Comparison of ENCODE assay signal across 9 cellular contexts in the genomic region with DNA sequence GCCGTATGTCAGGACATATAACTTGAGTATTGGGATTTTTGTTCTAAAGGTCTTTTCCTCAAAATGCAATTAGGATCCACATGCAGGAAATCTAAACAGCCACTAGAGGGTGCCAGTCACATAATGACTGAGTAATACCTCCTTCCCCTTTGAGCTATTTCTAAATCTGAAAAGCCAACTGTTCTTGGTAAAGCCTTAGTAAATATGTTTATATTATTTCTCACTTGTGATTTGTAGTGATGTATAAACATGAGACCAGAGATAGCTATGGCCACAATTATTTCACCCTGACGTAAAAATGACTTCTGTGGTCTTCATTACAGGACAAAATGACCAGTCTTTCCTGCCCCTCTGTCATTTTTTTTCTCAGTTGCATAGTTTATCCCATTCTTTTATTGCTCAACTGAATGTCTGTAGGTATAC. TPM values are rescaled to one million over a fixed set of nuclear protein-coding genes. Genes with fewer than 3 reads are reported as not detected.
DNase-seq lines count a peak whose midpoint lies in the region; ATAC-seq and TF ChIP-seq lines count a peak whose summit lies in the region.
"Had no signal": no experiment of that assay in that cellular context is flagged by ENCODE, and none has a peak within 500 bp of the region (broad histone marks: within the 10 kb centered on the region; RNA-seq: fewer than 3 reads in every experiment).

No MANE protein-coding gene starts in this region.

- no peaks in the 10 kb centered on the region for H3K9me3 ChIP-seq in CD4-positive, alpha-beta T cell (ENCODE audit: control insufficient read depth, low read length)
- H3K9me3 ChIP-seq in left lung, result no peaks in the 10 kb centered on the region

- no peaks in the 10 kb centered on the region for H3K4me1 ChIP-seq in left lung

- ATAC-seq in CD4-positive, alpha-beta T cell (ENCODE audit: poor library complexity), result peak; percentile 73
- peak; percentile 45 for ATAC-seq in GM19351 (IDR thresholded peaks at IDR 0.05; ENCODE audit: unreplicated experiment)
- ATAC-seq in left lung, result peak; percentile 93
- no peak for ATAC-seq in GM18520 (IDR thresholded peaks at IDR 0.05; ENCODE audit: unreplicated experiment)

- CTCF ChIA-PET in CD4-positive, alpha-beta T cell (lab: Charles Lee), result interaction anchor here (0.6 to 1.8 kb wide), 27 partner anchors 13 to 539 kb away, joined by 3 to 20 read pairs (median 4); a partner anchor contains a TSS

- no peaks in the 10 kb centered on the region for H3K27me3 ChIP-seq in CD4-positive, alpha-beta T cell (ENCODE audit: control insufficient read depth, insufficient read depth, low read length)
- no peaks in the 10 kb centered on the region for H3K27me3 ChIP-seq in left lung

- POLR2A ChIA-PET in CD4-positive, alpha-beta T cell (lab: Charles Lee), result interaction anchor here (0.5 to 1.3 kb wide), 5 partner anchors 12 to 541 kb away, joined by 3 to 19 read pairs (median 3); a partner anchor contains a TSS

- intact Hi-C loops in CD4-positive, alpha-beta T cell (cut with DNase I, micrococcal nuclease), result loop anchor here (1.0 to 10.0 kb wide), 8 partner anchors 41 to 540 kb away; a partner anchor contains a TSS
- intact Hi-C loops in left lung (cut with DNase I), result loop anchor here in 1 of 2 donors (5.0 kb wide), 1 partner anchor 548 kb away; no protein-coding TSS in a partner anchor

- DNase-seq in CD4-positive, alpha-beta T cell, result peak in 8 of 10 experiments; percentile 5 to 42 (median 29)
- DNase-seq in NCI-H1092 treated with DMSO at 0.1 percent for 48 hours (lab: John Stamatoyannopoulos, UW) (peak; percentile 60), SKM-1 treated with dmso at 0.1 percent for 144 hours (lab: John Stamatoyannopoulos, UW; ENCODE audit: unreplicated experiment) (peak; percentile 65), cardiac fibroblast (ENCODE audit: low read depth in 2 of 2) (peak; percentile 82 to 84), left lung (no peak)
- peak; percentile 1 to 9 for DNase-seq in stimulated activated CD8-positive, alpha-beta memory T cell treated with anti-CD3 and anti-CD28 coated beads, Interleukin-2, amount 100 ng/mL, for 1 hour (ENCODE audit: low read depth in 2 of 2)

- no peaks in the 10 kb centered on the region for H3K27me3 Mint-ChIP-seq in CD4-positive, alpha-beta T cell
- H3K27me3 Mint-ChIP-seq: stimulated activated naive CD8-positive, alpha-beta T cell treated with anti-CD3 and anti-CD28 coated beads, Interleukin-15, Interleukin-2, amounts not matched to agents 100 ng/mL and 50 ng/mL, for 24 hours had no signal

- H3K36me3 Mint-ChIP-seq in CD4-positive, alpha-beta T cell (ENCODE audit: low read depth), result peaks cover 26% of the 10 kb centered on the region

- H3K9me3 Mint-ChIP-seq in CD4-positive, alpha-beta T cell, result no peaks in the 10 kb centered on the region
- H3K9me3 Mint-ChIP-seq: stimulated activated naive CD8-positive, alpha-beta T cell treated with anti-CD3 and anti-CD28 coated beads, Interleukin-15, Interleukin-2, amounts not matched to agents 100 ng/mL and 50 ng/mL, for 24 hours had no signal

- no peak overlapping the region for H3K4me3 Mint-ChIP-seq in CD4-positive, alpha-beta T cell
- H3K4me3 Mint-ChIP-seq: stimulated activated naive CD8-positive, alpha-beta T cell treated with anti-CD3 and anti-CD28 coated beads, Interleukin-15, Interleukin-2, amounts not matched to agents 100 ng/mL and 50 ng/mL, for 24 hours had no signal

- H3K4me1 Mint-ChIP-seq in CD4-positive, alpha-beta T cell (ENCODE audit: low read depth), result no peaks in the 10 kb centered on the region

- no peak overlapping the region for H3K27ac Mint-ChIP-seq in CD4-positive, alpha-beta T cell
- H3K27ac Mint-ChIP-seq: stimulated activated naive CD8-positive, alpha-beta T cell treated with anti-CD3 and anti-CD28 coated beads, Interleukin-15, Interleukin-2, amounts not matched to agents 100 ng/mL and 50 ng/mL, for 24 hours had no signal

- H3K4me3 ChIP-seq in cardiac fibroblast (replicated peaks in 1 of 2; ENCODE audit: low read depth in 2 of 2, low read length in 2 of 2), result no peak overlapping the region
- H3K4me3 ChIP-seq in left lung, result no peak overlapping the region

- H3K36me3 ChIP-seq in left lung, result no peaks in the 10 kb centered on the region

- H3K27ac ChIP-seq in CD4-positive, alpha-beta T cell (ENCODE audit: low read depth, low read length), result no peak overlapping the region
- no peak overlapping the region for H3K27ac ChIP-seq in left lung

- peak; percentile 92 for TF ChIP-seq CTCF in CD4-positive, alpha-beta T cell (IDR thresholded peaks at IDR 0.05)
- TF ChIP-seq CTCF in cardiac fibroblast (IDR thresholded peaks at IDR 0.05; ENCODE audit: low read depth, low read length), result peak; percentile 77
- TF ChIP-seq CTCF in left lung (IDR thresholded peaks at IDR 0.05), result peak; percentile 86 to 88

RNA-seq across cellular contexts. Expression of a gene that starts 41.0 kb away (rescaled TPM):
- 10 to 100 TPM; 51.4 to 54.4 TPM for total RNA-seq in CD4-positive, alpha-beta T cell
- 10 to 100 TPM; 54.7 to 56.1 TPM for total RNA-seq in left lung

Comparison
In these comparisons a context has a peak if more than half of its experiments do, and no peak if none do; other contexts are left out.
1. DNase-seq: peak in CD4-positive, alpha-beta T cell (8 of 10), NCI-H1092 treated with DMSO at 0.1 percent for 48 hours (single experiment), SKM-1 treated with dmso at 0.1 percent for 144 hours (single experiment), cardiac fibroblast (2 of 2) and stimulated activated CD8-positive, alpha-beta memory T cell treated with anti-CD3 and anti-CD28 coated beads, Interleukin-2, amount 100 ng/mL, for 1 hour (2 of 2); none in left lung (0 of 2).
2. Peak in every context shown above with its lines, with median percentiles within 50 percentile points of each other: CTCF ChIP-seq.